9 cellular contexts compared by ENCODE assay signal in the genomic region with DNA sequence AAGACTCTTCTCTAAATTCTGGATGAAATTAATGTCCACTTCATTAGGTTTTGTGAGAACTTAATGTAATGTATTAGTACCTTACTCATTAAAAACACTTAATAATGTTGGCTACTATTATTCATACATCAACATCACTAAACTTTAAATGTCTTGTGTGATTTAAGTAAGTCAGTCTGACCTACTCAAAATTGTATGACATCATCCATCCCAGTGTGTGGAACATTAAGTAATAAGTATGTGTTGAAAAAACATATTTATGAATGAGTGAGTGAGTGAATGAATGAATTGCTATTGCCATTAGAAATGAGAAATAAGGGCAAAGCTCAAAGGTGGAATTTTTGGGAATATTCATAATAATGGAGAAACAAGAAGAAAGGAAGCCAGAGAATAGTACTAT.
"Had no signal": no experiment of that assay in that cellular context is flagged by ENCODE, and none has a peak within 500 bp of the region (broad histone marks: within the 10 kb centered on the region; RNA-seq: fewer than 3 reads in every experiment).

No MANE protein-coding gene starts in this region.

- H3K4me3 Mint-ChIP-seq: GM23338, H9 had no signal

- ATAC-seq: GM23338, K562 had no signal

- H3K9me3 Mint-ChIP-seq: GM23338, H9 had no signal

- H3K4me3 ChIP-seq: GM23338, K562 had no signal

- H2AFZ ChIP-seq: GM23338 had no signal

- H3K27ac Mint-ChIP-seq: GM23338, H9 had no signal

- H3K4me1 Mint-ChIP-seq: GM23338, H9 had no signal

- H3K4me2 ChIP-seq: GM23338 had no signal

- H3K27ac ChIP-seq: HL-60 had no signal

- FAIRE-seq: H1, H54, K562 had no signal

- DNase-seq: H9, HCEC 1CT, IMR-90, KG1 had no signal
